ENCODE assay signal across 12 cellular contexts in genomic region chr1:57061369-57061768, GRCh38.
A peak's percentile ranks its signal among the peaks of the same experiment; 100 is the strongest.
DNase-seq lines count a peak whose midpoint lies in the region; ATAC-seq and TF ChIP-seq lines count a peak whose summit lies in the region.
"Had no signal": no experiment of that assay in that cellular context is flagged by ENCODE, and none has a peak within 500 bp of the region (broad histone marks: within the 10 kb centered on the region; RNA-seq: fewer than 3 reads in every experiment).

No MANE protein-coding gene starts in this region.

- H3K9me3 ChIP-seq in sigmoid colon, result no peaks in the 10 kb centered on the region
- H3K9me3 ChIP-seq: A549 had no signal

- H3K4me3 ChIP-seq in skeletal muscle cell (ENCODE audit: low read depth, low read length) (no peak overlapping the region), sigmoid colon (no peak overlapping the region)
- H3K4me3 ChIP-seq: A549 had no signal

- DNase-seq in NCI-H345 (lab: John Stamatoyannopoulos, UW), result peak; percentile 18
- no peak for DNase-seq in NCI-H345 treated with DMSO at 0.1 percent for 48 hours (lab: John Stamatoyannopoulos, UW; ENCODE audit: unreplicated experiment)
- DNase-seq in NCI-H1694 (lab: John Stamatoyannopoulos, UW), result peak; percentile 25
- peak; percentile 5 for DNase-seq in fibroblast of gingiva (ENCODE audit: low read depth)
- DNase-seq in skeletal muscle cell (ENCODE audit: low read depth), result peak; percentile 2
- DNase-seq in sigmoid colon, result no peak
- no peak for DNase-seq in CD1c-positive myeloid dendritic cell (ENCODE audit: extremely low spot score)
- DNase-seq: erythroblast, NCI-H226, right cardiac atrium had no signal

- TF ChIP-seq CTCF in sigmoid colon (IDR thresholded peaks at IDR 0.05), result no peak

- no peaks in the 10 kb centered on the region for H3K27me3 ChIP-seq in sigmoid colon

- no peak for TF ChIP-seq POLR2A in sigmoid colon (IDR thresholded peaks at IDR 0.05)

- H3K27ac ChIP-seq in sigmoid colon, result no peak overlapping the region
- H3K27ac ChIP-seq: A549 had no signal

- no peaks in the 10 kb centered on the region for H3K36me3 ChIP-seq in sigmoid colon

- H3K4me1 ChIP-seq in sigmoid colon, result peaks cover 0 to 7% (median 0%) of the 10 kb centered on the region in 4 donors
- H3K4me1 ChIP-seq: A549 had no signal

- 65 to 86% methylated on average over 1 of the region's 1 CpG for WGBS in sigmoid colon, 2 donors

- ATAC-seq in HG03095 (IDR thresholded peaks at IDR 0.05; ENCODE audit: unreplicated experiment), result no peak

- intact Hi-C loops in sigmoid colon (cut with DNase I), result no loop called here

- TF ChIP-seq EP300 in sigmoid colon (IDR thresholded peaks at IDR 0.05), result no peak

Comparison
In these comparisons a context has a peak if more than half of its experiments do, and no peak if none do; other contexts are left out.
1. DNase-seq: peak in NCI-H345 (single experiment), NCI-H1694 (single experiment), fibroblast of gingiva (single experiment) and skeletal muscle cell (single experiment); none in NCI-H345 treated with DMSO at 0.1 percent for 48 hours (single experiment), sigmoid colon (single experiment) and CD1c-positive myeloid dendritic cell (single experiment).